ENCODE assay signal across 27 cellular contexts in the genomic region with DNA sequence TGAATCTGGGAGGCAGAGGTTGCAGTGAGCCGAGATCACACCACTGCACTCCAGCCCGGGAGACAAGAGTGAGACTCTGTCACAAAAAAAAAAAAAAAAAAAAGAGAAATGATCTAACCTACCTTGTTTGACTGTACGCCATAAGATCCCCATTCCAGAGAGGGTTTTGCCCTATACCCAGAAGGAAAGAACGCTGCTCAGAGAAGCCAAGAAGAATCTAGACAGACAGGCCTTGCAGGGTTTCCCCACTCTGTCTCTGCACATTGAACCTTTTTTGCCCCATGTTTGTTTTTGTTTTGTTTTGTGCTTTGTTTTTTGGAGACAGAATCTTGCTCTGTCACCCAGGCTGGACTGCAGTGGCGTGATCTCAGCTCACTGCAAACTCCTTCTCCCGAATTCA. TPM values are rescaled to one million over a fixed set of nuclear protein-coding genes. Genes with fewer than 3 reads are reported as not detected.
"Had no signal": no experiment of that assay in that cellular context is flagged by ENCODE, and none has a peak within 500 bp of the region (broad histone marks: within the 10 kb centered on the region; RNA-seq: fewer than 3 reads in every experiment).

No MANE protein-coding gene starts in this region.

- H3K27ac Mint-ChIP-seq: immature natural killer cell; natural killer cell; nephron progenitor cell; stimulated activated memory B cell treated with anti-CD40 and anti-IgM and Interleukin-4, amounts not matched to agents 10 μg/mL and 1 μg/mL and 100 μg/mL, for 72 hours; stimulated activated naive CD8-positive, alpha-beta T cell treated with anti-CD3 and anti-CD28 coated beads, Interleukin-15, amount 100 ng/mL, for 72 hours had no signal

- FAIRE-seq: islet of Langerhans, urothelium cell line had no signal

- H3K9me3 Mint-ChIP-seq: immature natural killer cell; naive B cell; natural killer cell; stimulated activated memory B cell treated with anti-CD40 and anti-IgM and Interleukin-4, amounts not matched to agents 10 μg/mL and 1 μg/mL and 100 μg/mL, for 72 hours; stimulated activated naive CD8-positive, alpha-beta T cell treated with anti-CD3 and anti-CD28 coated beads, Interleukin-15, amount 100 ng/mL, for 72 hours had no signal

- DNase-seq: heart left ventricle; hypothalamus; immature natural killer cell; left ventricle myocardium inferior; mesenchymal stem cell; naive B cell; natural killer cell; nephron progenitor cell; ovary; right lobe of liver; stimulated activated CD4-positive, alpha-beta T cell treated with anti-CD3 and anti-CD28 coated beads, Interleukin-1b, Interleukin-23, amount 100 ng/mL, for 48 hours; stimulated activated CD4-positive, alpha-beta T cell treated with anti-CD3 and anti-CD28 coated beads, Interleukin-2, amount 100 ng/mL, for 48 hours; stimulated activated CD4-positive, alpha-beta T cell treated with anti-CD3 and anti-CD28 coated beads, Interleukin-4, amount 100 ng/mL, for 4 hours; stimulated activated CD8-positive, alpha-beta memory T cell treated with anti-CD3 and anti-CD28 coated beads, Interleukin-4, amount 100 ng/mL, for 48 hours; stimulated activated naive CD4-positive, alpha-beta T cell treated with Interleukin-2 at 50 U/mL for 16 hours; stimulated activated naive CD8-positive, alpha-beta T cell treated with anti-CD3 and anti-CD28 coated beads, Interleukin-15, amount 100 ng/mL, for 72 hours; substantia nigra; upper lobe of right lung had no signal

- H3K36me3 Mint-ChIP-seq: immature natural killer cell; naive B cell; natural killer cell; stimulated activated memory B cell treated with anti-CD40 and anti-IgM and Interleukin-4, amounts not matched to agents 10 μg/mL and 1 μg/mL and 100 μg/mL, for 72 hours had no signal

- H3K4me1 Mint-ChIP-seq: immature natural killer cell; natural killer cell; stimulated activated naive CD8-positive, alpha-beta T cell treated with anti-CD3 and anti-CD28 coated beads, Interleukin-15, amount 100 ng/mL, for 72 hours had no signal

- H3K4me1 ChIP-seq: right atrium auricular region, right lobe of liver had no signal

- H3K9me3 ChIP-seq: heart left ventricle, left ventricle myocardium inferior, ovary, right atrium auricular region, right lobe of liver, tibial nerve, upper lobe of right lung had no signal

- H3K27me3 ChIP-seq: ovary, right atrium auricular region, right lobe of liver, upper lobe of right lung had no signal

- ATAC-seq: heart left ventricle; natural killer cell; right lobe of liver; stimulated activated memory B cell treated with anti-CD40 and anti-IgM and Interleukin-4, amounts not matched to agents 10 μg/mL and 1 μg/mL and 100 μg/mL, for 72 hours; stimulated activated naive CD8-positive, alpha-beta T cell treated with anti-CD3 and anti-CD28 coated beads, Interleukin-15, amount 100 ng/mL, for 72 hours; upper lobe of right lung had no signal

- H3K27ac ChIP-seq: heart left ventricle, left ventricle myocardium inferior, ovary, right atrium auricular region, right lobe of liver, tibial nerve, upper lobe of right lung had no signal

- H3K36me3 ChIP-seq: heart left ventricle, left ventricle myocardium inferior, ovary, right atrium auricular region, right lobe of liver, tibial nerve, upper lobe of right lung had no signal

- H3K4me2 ChIP-seq: smooth muscle cell had no signal

- H3K4me3 Mint-ChIP-seq: immature natural killer cell; naive B cell; natural killer cell; nephron progenitor cell; stimulated activated memory B cell treated with anti-CD40 and anti-IgM and Interleukin-4, amounts not matched to agents 10 μg/mL and 1 μg/mL and 100 μg/mL, for 72 hours; stimulated activated naive CD8-positive, alpha-beta T cell treated with anti-CD3 and anti-CD28 coated beads, Interleukin-15, amount 100 ng/mL, for 72 hours had no signal

- H3K4me3 ChIP-seq: heart left ventricle, left ventricle myocardium inferior, lung, ovary, right atrium auricular region, right lobe of liver, smooth muscle cell, tibial nerve, upper lobe of right lung had no signal

- H3K27me3 Mint-ChIP-seq: naive B cell; stimulated activated memory B cell treated with anti-CD40 and anti-IgM and Interleukin-4, amounts not matched to agents 10 μg/mL and 1 μg/mL and 100 μg/mL, for 72 hours; stimulated activated naive CD8-positive, alpha-beta T cell treated with anti-CD3 and anti-CD28 coated beads, Interleukin-15, amount 100 ng/mL, for 72 hours had no signal

RNA-seq across cellular contexts. Expression of gene UNC13A, which starts 23.7 kb away (rescaled TPM):
- total RNA-seq: lower leg skin, natural killer cell, skeletal muscle tissue had no signal
- polyA plus RNA-seq: immature natural killer cell had no signal
